13 cellular contexts compared by ENCODE assay signal in the genomic region with DNA sequence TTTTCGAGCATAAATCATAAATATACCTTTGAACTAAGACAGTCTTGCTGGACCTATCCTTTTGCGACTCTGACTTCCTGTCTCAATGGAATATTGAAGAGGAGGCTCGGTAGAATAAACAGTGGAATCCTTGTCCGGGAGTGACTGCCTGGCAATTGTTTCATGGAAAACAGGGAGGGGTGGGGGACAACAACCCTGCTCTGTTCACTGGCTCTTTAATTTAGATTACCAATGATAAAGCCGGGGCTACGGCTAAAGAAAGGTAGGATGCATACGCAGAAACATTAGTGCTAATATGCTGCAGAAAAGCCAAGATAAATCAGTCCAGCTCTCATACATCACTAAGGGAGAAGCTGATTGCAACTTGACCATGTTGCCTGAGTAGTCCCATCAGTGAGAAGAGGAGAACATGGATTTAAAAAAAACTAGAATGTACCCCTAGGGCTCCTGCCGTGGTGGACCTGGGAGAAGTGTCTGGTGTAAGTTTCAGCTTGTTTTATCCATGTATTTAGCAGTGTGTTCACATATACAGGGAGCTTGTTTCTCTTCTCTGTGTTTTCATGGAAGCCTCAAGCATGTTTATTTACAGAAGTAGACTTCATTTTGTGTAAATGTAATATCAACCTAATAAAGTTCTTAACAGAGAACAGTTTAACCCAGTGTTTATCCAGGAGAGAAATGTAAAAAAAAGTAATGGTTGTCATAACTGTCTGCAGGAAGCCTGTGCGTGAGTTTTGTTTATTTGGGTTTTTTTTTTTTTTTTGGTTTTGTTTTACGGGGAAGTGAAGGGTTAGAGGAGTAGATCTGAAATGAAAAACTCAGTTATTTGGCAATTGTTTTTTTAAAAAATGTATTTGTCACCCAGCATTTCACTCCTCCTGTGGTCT.
DNase-seq lines count a peak whose midpoint lies in the region; ATAC-seq, FAIRE-seq and TF ChIP-seq lines count a peak whose summit lies in the region.
"Had no signal": no experiment of that assay in that cellular context is flagged by ENCODE, and none has a peak within 500 bp of the region (broad histone marks: within the 10 kb centered on the region; RNA-seq: fewer than 3 reads in every experiment).

No MANE protein-coding gene starts in this region.

- peaks cover 17% of the 10 kb centered on the region for H3K4me1 ChIP-seq in PC-3 (ENCODE audit: insufficient read depth, low read length)
- H3K4me1 ChIP-seq in endothelial cell of umbilical vein (ENCODE audit: control insufficient read depth, extremely low read depth, insufficient read depth, low read length) = peaks cover 26% of the 10 kb centered on the region
- H3K4me1 ChIP-seq: ascending aorta had no signal

- peak; percentile 70 for FAIRE-seq in endothelial cell of umbilical vein (lab: Jason Lieb, UNC)
- FAIRE-seq: GM12891 had no signal

- H2AFZ ChIP-seq in PC-3 (ENCODE audit: low read length) (peak overlapping the region; percentile 76), endothelial cell of umbilical vein (ENCODE audit: low read depth, low read length) (peak overlapping the region; percentile 94)

- H3K4me1 Mint-ChIP-seq in activated T-helper 1 cell treated with anti-CD3 and anti-CD28 coated beads, Interleukin-12 subunit alpha, Interleukin-12 subunit beta, Interleukin-2, Interleukin-4 antibody, amounts not matched to agents 30 ng/mL and 10 ng/mL and 1 ng/mL, durations not matched to agents 14 hours and 24 hours and 36 hours (ENCODE audit: low read depth) = peaks cover 6% of the 10 kb centered on the region

- BruUV-seq in PC-3 (replicated peaks; lab: Mats Ljungman, UMichigan) (no TSS peak), endothelial cell of umbilical vein (replicated peaks; lab: Mats Ljungman, UMichigan) (no TSS peak)

- TF ChIP-seq CTCF in LNCaP clone FGC (IDR thresholded peaks at IDR 0.05; ENCODE audit: control insufficient read depth, extremely low read depth, insufficient read depth) (no peak), PC-3 (conservative IDR thresholded peaks at IDR 0.05; ENCODE audit: low read depth, low read length) (no peak), endothelial cell of umbilical vein (IDR thresholded peaks at IDR 0.05; ENCODE audit: extremely low read depth in 1 of 2, insufficient read depth in 1 of 2, low read depth in 1 of 2, low read length in 2 of 2) (no peak)

- H4K20me1 ChIP-seq in PC-3 (ENCODE audit: low read length) (no peaks in the 10 kb centered on the region), endothelial cell of umbilical vein (replicated peaks; ENCODE audit: control insufficient read depth, extremely low read depth, insufficient read depth, low read length) (no peaks in the 10 kb centered on the region)

- H3K27ac ChIP-seq in PC-3 (ENCODE audit: low read length) (no peak overlapping the region), endothelial cell of umbilical vein (ENCODE audit: insufficient read depth, low read depth, low read length) (peak overlapping the region; percentile 45)
- H3K27ac ChIP-seq: ascending aorta had no signal

- dilution Hi-C loops in endothelial cell of umbilical vein (cut with MboI; ENCODE audit: extremely low pct_ligation_motif_present, low sequenced_read_pairs) = no loop called here

- CTCF ChIA-PET in PC-3 (lab: Charles Lee) (interaction anchor here (0.6 to 1.5 kb wide), 3 partner anchors 47 to 112 kb away, joined by 3 to 9 read pairs (median 5); no protein-coding TSS in a partner anchor), endothelial cell of umbilical vein (lab: Charles Lee) (interaction anchor here (0.7 to 4.0 kb wide), 7 partner anchors 11 to 351 kb away, joined by 3 to 50 read pairs (median 5); no protein-coding TSS in a partner anchor)

- H3K27me3 Mint-ChIP-seq in activated T-helper 1 cell treated with anti-CD3 and anti-CD28 coated beads, Interleukin-12 subunit alpha, Interleukin-12 subunit beta, Interleukin-2, Interleukin-4 antibody, amounts not matched to agents 30 ng/mL and 10 ng/mL and 1 ng/mL, durations not matched to agents 14 hours and 24 hours and 36 hours (ENCODE audit: insufficient read depth) = peaks cover 16% of the 10 kb centered on the region

- ATAC-seq in PC-3 (peak; percentile 70), HG02973 (IDR thresholded peaks at IDR 0.05; ENCODE audit: unreplicated experiment) (no peak), HG02588 (IDR thresholded peaks at IDR 0.05; ENCODE audit: unreplicated experiment) (no peak)
- ATAC-seq: mucosa of descending colon had no signal

- no peaks in the 10 kb centered on the region for H3K36me3 ChIP-seq in PC-3 (ENCODE audit: low read depth, low read length)
- no peaks in the 10 kb centered on the region for H3K36me3 ChIP-seq in endothelial cell of umbilical vein (ENCODE audit: control insufficient read depth in 2 of 2, extremely low read depth in 1 of 2, insufficient read depth in 2 of 2, low read length in 2 of 2)
- H3K36me3 ChIP-seq: ascending aorta had no signal

- POLR2A ChIA-PET in PC-3 (lab: Charles Lee; ENCODE audit: unreplicated experiment) = no interaction called here
- POLR2A ChIA-PET in endothelial cell of umbilical vein (lab: Charles Lee) = no interaction called here

- H3K9ac ChIP-seq in PC-3 (ENCODE audit: low read length) = no peak overlapping the region
- peak overlapping the region; percentile 39 for H3K9ac ChIP-seq in endothelial cell of umbilical vein (replicated peaks; ENCODE audit: extremely low read depth, insufficient read depth, low read length)

- H3K9me3 Mint-ChIP-seq in activated T-helper 1 cell treated with anti-CD3 and anti-CD28 coated beads, Interleukin-12 subunit alpha, Interleukin-12 subunit beta, Interleukin-2, Interleukin-4 antibody, amounts not matched to agents 30 ng/mL and 10 ng/mL and 1 ng/mL, durations not matched to agents 14 hours and 24 hours and 36 hours = no peaks in the 10 kb centered on the region
- H3K9me3 Mint-ChIP-seq: T-helper 1 cell treated with Interleukin-12 subunit alpha and Interleukin-12 subunit beta and Interleukin-4 antibody, amounts not matched to agents 30 μg/mL and 1 μg/mL, for 36 hours had no signal

- H3K4me3 Mint-ChIP-seq in activated T-helper 1 cell treated with anti-CD3 and anti-CD28 coated beads, Interleukin-12 subunit alpha, Interleukin-12 subunit beta, Interleukin-2, Interleukin-4 antibody, amounts not matched to agents 30 ng/mL and 10 ng/mL and 1 ng/mL, durations not matched to agents 14 hours and 24 hours and 36 hours = no peak overlapping the region
- H3K4me3 Mint-ChIP-seq: T-helper 1 cell treated with Interleukin-12 subunit alpha and Interleukin-12 subunit beta and Interleukin-4 antibody, amounts not matched to agents 30 μg/mL and 1 μg/mL, for 36 hours had no signal

- no peaks in the 10 kb centered on the region for H3F3A ChIP-seq in PC-3 (ENCODE audit: low read length, unreplicated experiment)

- intact Hi-C loops in PC-3 (cut with micrococcal nuclease) (no loop called here), endothelial cell of umbilical vein (cut with micrococcal nuclease) (loop anchor here (1.0 to 5.0 kb wide), 3 partner anchors 24 to 352 kb away; no protein-coding TSS in a partner anchor)
- intact Hi-C loops in activated T-helper 1 cell treated with anti-CD3 and anti-CD28 coated beads, Interleukin-12 subunit alpha, Interleukin-12 subunit beta, Interleukin-2, Interleukin-4 antibody, amounts not matched to agents 30 ng/mL and 10 ng/mL and 1 ng/mL, durations not matched to agents 14 hours and 24 hours and 36 hours (cut with micrococcal nuclease) = loop anchor here (5.0 kb wide), 1 partner anchor 53 kb away; no protein-coding TSS in a partner anchor

- no peak overlapping the region for H3K27ac Mint-ChIP-seq in activated T-helper 1 cell treated with anti-CD3 and anti-CD28 coated beads, Interleukin-12 subunit alpha, Interleukin-12 subunit beta, Interleukin-2, Interleukin-4 antibody, amounts not matched to agents 30 ng/mL and 10 ng/mL and 1 ng/mL, durations not matched to agents 14 hours and 24 hours and 36 hours
- H3K27ac Mint-ChIP-seq: T-helper 1 cell treated with Interleukin-12 subunit alpha and Interleukin-12 subunit beta and Interleukin-4 antibody, amounts not matched to agents 30 μg/mL and 1 μg/mL, for 36 hours had no signal

- no peaks in the 10 kb centered on the region for H3K36me3 Mint-ChIP-seq in activated T-helper 1 cell treated with anti-CD3 and anti-CD28 coated beads, Interleukin-12 subunit alpha, Interleukin-12 subunit beta, Interleukin-2, Interleukin-4 antibody, amounts not matched to agents 30 ng/mL and 10 ng/mL and 1 ng/mL, durations not matched to agents 14 hours and 24 hours and 36 hours (ENCODE audit: low read depth)

- H3K4me2 ChIP-seq in PC-3 (ENCODE audit: low read length) (peak overlapping the region; percentile 76), endothelial cell of umbilical vein (ENCODE audit: insufficient read depth, low read length) (peak overlapping the region; percentile 95)

- H3K9me2 ChIP-seq in PC-3 (replicated peaks; ENCODE audit: low read length) = no peaks in the 10 kb centered on the region

- no peak for TF ChIP-seq POLR2A in endothelial cell of umbilical vein (IDR thresholded peaks at IDR 0.05; ENCODE audit: low read depth, low read length)

- H3K4me3 ChIP-seq in LNCaP clone FGC (ENCODE audit: low read depth, low read length) = 0 out of 2 replicates have a peak overlapping the region, but pooled peaks have one; percentile 1
- H3K4me3 ChIP-seq in PC-3 (ENCODE audit: low read length) = peak overlapping the region; percentile 51
- peak overlapping the region in 2 of 3 experiments; percentile 24 to 65 for H3K4me3 ChIP-seq in endothelial cell of umbilical vein (replicated peaks in 1 of 3; ENCODE audit: insufficient read depth in 1 of 3, low read depth in 1 of 3, low read length in 3 of 3)
- H3K4me3 ChIP-seq: ascending aorta, mucosa of descending colon had no signal

- no peaks in the 10 kb centered on the region for H3K9me1 ChIP-seq in endothelial cell of umbilical vein (replicated peaks; ENCODE audit: control insufficient read depth, extremely low read depth, insufficient read depth, low read length)

- H3K27me3 ChIP-seq in PC-3 (ENCODE audit: low read length) = no peaks in the 10 kb centered on the region
- H3K27me3 ChIP-seq in endothelial cell of umbilical vein (ENCODE audit: control insufficient read depth in 2 of 2, insufficient read depth in 2 of 2, low read length in 2 of 2) = no peaks in the 10 kb centered on the region
- H3K27me3 ChIP-seq: ascending aorta had no signal

- no peaks in the 10 kb centered on the region for H3K9me3 ChIP-seq in PC-3 (ENCODE audit: low read length)
- H3K9me3 ChIP-seq in endothelial cell of umbilical vein (replicated peaks; ENCODE audit: control insufficient read depth, insufficient read depth, low read length) = no peaks in the 10 kb centered on the region
- H3K9me3 ChIP-seq: ascending aorta, mucosa of descending colon had no signal

- no peak for DNase-seq in LNCaP clone FGC (ENCODE audit: low read depth)
- DNase-seq in PC-3 = peak; percentile 35
- peak; percentile 68 for DNase-seq in endothelial cell of umbilical vein (ENCODE audit: low read depth, low spot score)
- peak; percentile 86 for DNase-seq in pons (ENCODE audit: low spot score)
- no peak for DNase-seq in effector CD8-positive, alpha-beta T cell (lab: John Stamatoyannopoulos, UW)
- no peak for DNase-seq in activated T-helper 1 cell treated with anti-CD3 and anti-CD28 coated beads, Interleukin-12 subunit alpha, Interleukin-12 subunit beta, Interleukin-2, Interleukin-4 antibody, amounts not matched to agents 30 ng/mL and 10 ng/mL and 1 ng/mL, durations not matched to agents 14 hours and 24 hours and 36 hours (ENCODE audit: low spot score)
- DNase-seq: DMS 273 treated with DMSO at 0.1 percent for 48 hours, mucosa of descending colon had no signal

- H3K79me2 ChIP-seq in PC-3 (ENCODE audit: low read length) = no peaks in the 10 kb centered on the region
- H3K79me2 ChIP-seq in endothelial cell of umbilical vein (ENCODE audit: control insufficient read depth, insufficient read depth, low read length) = no peaks in the 10 kb centered on the region

Comparison
In these comparisons a context has a peak if more than half of its experiments do, and no peak if none do; other contexts are left out.
1. DNase-seq: peak in PC-3 (single experiment), endothelial cell of umbilical vein (single experiment) and pons (single experiment); none in LNCaP clone FGC (single experiment), effector CD8-positive, alpha-beta T cell (single experiment) and activated T-helper 1 cell treated with anti-CD3 and anti-CD28 coated beads, Interleukin-12 subunit alpha, Interleukin-12 subunit beta, Interleukin-2, Interleukin-4 antibody, amounts not matched to agents 30 ng/mL and 10 ng/mL and 1 ng/mL, durations not matched to agents 14 hours and 24 hours and 36 hours (single experiment).
2. H3K4me3 ChIP-seq: peak in every context shown above with its lines; median percentile 51 in PC-3; 44 in endothelial cell of umbilical vein; 1 in LNCaP clone FGC.